33 cellular contexts compared by ENCODE assay signal in genomic region chr6:168122011-168122410, GRCh38. TPM values are rescaled to one million over a fixed set of nuclear protein-coding genes. Genes with fewer than 3 reads are reported as not detected.
DNase-seq lines count a peak whose midpoint lies in the region; ATAC-seq and TF ChIP-seq lines count a peak whose summit lies in the region.
"Had no signal": no experiment of that assay in that cellular context is flagged by ENCODE, and none has a peak within 500 bp of the region (broad histone marks: within the 10 kb centered on the region; RNA-seq: fewer than 3 reads in every experiment).

No MANE protein-coding gene starts in this region.

- no peak for TF ChIP-seq POLR2A in breast epithelium (IDR thresholded peaks at IDR 0.05)
- no peak for TF ChIP-seq POLR2A in upper lobe of left lung (IDR thresholded peaks at IDR 0.05)

- in situ Hi-C loops in mammary epithelial cell (cut with MboI; ENCODE audit: low sequenced_read_pairs in 2 of 2), result no loop called here

- no peak overlapping the region for H3K4me3 ChIP-seq in breast epithelium
- H3K4me3 ChIP-seq in mammary epithelial cell (replicated peaks in 1 of 3; ENCODE audit: insufficient read depth in 1 of 3, low read depth in 2 of 3, low read length in 3 of 3), result no peak overlapping the region
- no peak overlapping the region for H3K4me3 ChIP-seq in coronary artery
- no peak overlapping the region for H3K4me3 ChIP-seq in upper lobe of left lung
- H3K4me3 ChIP-seq: A549, adrenal gland, MG63 had no signal

- WGBS in mammary epithelial cell (ENCODE audit: low coverage, missing lambda C conversion rate), result 79% methylated on average over 11 of the region's 14 CpGs
- 85 to 94% methylated on average over 14 of the region's 14 CpGs for WGBS in upper lobe of left lung, 2 donors

- intact Hi-C loops in breast epithelium (cut with DNase I; ENCODE audit: low total_unique reads), result loop anchor here (5.0 kb wide), 1 partner anchor 210 kb away; no protein-coding TSS in a partner anchor
- intact Hi-C loops in mammary epithelial cell (cut with micrococcal nuclease), result no loop called here

- H3K27me3 ChIP-seq in breast epithelium (no peaks in the 10 kb centered on the region), mammary epithelial cell (ENCODE audit: insufficient read depth, low read length) (no peaks in the 10 kb centered on the region), upper lobe of left lung (no peaks in the 10 kb centered on the region)
- H3K27me3 ChIP-seq: adrenal gland, MG63 had no signal

- dilution Hi-C loops in mammary epithelial cell (cut with HindIII; ENCODE audit: low sequenced_read_pairs), result no loop called here

- no peak overlapping the region for H3K4me2 ChIP-seq in mammary epithelial cell (ENCODE audit: insufficient read depth, low read depth, low read length)
- H3K4me2 ChIP-seq: A549, KMS-11 had no signal

- H3K36me3 ChIP-seq in breast epithelium, result no peaks in the 10 kb centered on the region
- no peaks in the 10 kb centered on the region for H3K36me3 ChIP-seq in mammary epithelial cell (ENCODE audit: insufficient read depth, low read length)
- H3K36me3 ChIP-seq in upper lobe of left lung, result no peaks in the 10 kb centered on the region
- H3K36me3 ChIP-seq: adrenal gland, MG63, WERI-Rb-1 had no signal

- H3K79me2 ChIP-seq in mammary epithelial cell (ENCODE audit: insufficient read depth, low read length), result no peaks in the 10 kb centered on the region

- no peak for TF ChIP-seq EP300 in upper lobe of left lung (IDR thresholded peaks at IDR 0.05)

- peak; percentile 7 to 33 for DNase-seq in breast epithelium (ENCODE audit: low spot score in 2 of 2)
- no peak for DNase-seq in mammary epithelial cell
- peak; percentile 28 for DNase-seq in coronary artery (ENCODE audit: low spot score)
- DNase-seq in mesenteric fat pad (ENCODE audit: low spot score), result peak; percentile 79
- DNase-seq in upper lobe of left lung, result peak; percentile 17 to 63
- DNase-seq in KG1 (lab: John Stamatoyannopoulos, UW), result no peak
- DNase-seq: activated naive CD4-positive, alpha-beta T cell treated with anti-CD3 and anti-CD28 coated beads for 36 hours; Calu3; cerebellar nuclear complex; DMS79 treated with DMSO at 0.1 percent for 48 hours; GF-D8; hypothalamus; immature natural killer cell; mesendoderm; MG63; NCI-H1105 treated with DMSO at 0.1 percent for 48 hours; NCI-H1930; NCI-H2171 treated with DMSO at 0.1 percent for 48 hours; NCI-H510A; stimulated activated naive B cell treated with anti-CD40 and anti-IgM and Interleukin-4, amounts not matched to agents 10 μg/mL and 1 μg/mL and 100 μg/mL, for 72 hours; substantia nigra; T1000; WERI-Rb-1 had no signal

- CTCF ChIA-PET in mammary epithelial cell (lab: Charles Lee; ENCODE audit: low non-redundant PET), result no interaction called here

- H4K20me1 ChIP-seq in mammary epithelial cell (ENCODE audit: insufficient read depth, low read length), result no peaks in the 10 kb centered on the region

- H2AFZ ChIP-seq in mammary epithelial cell (ENCODE audit: low read depth, low read length), result no peak overlapping the region

- ATAC-seq in upper lobe of left lung (ENCODE audit: low FRiP score in 2 of 2), result no peak
- ATAC-seq in HG03565 (IDR thresholded peaks at IDR 0.05; ENCODE audit: unreplicated experiment), result no peak
- no peak for ATAC-seq in HG03196 (IDR thresholded peaks at IDR 0.05; ENCODE audit: unreplicated experiment)
- ATAC-seq: A549 had no signal

- H3K4me1 ChIP-seq in breast epithelium (no peaks in the 10 kb centered on the region), mammary epithelial cell (ENCODE audit: insufficient read depth, low read length) (no peaks in the 10 kb centered on the region), upper lobe of left lung (no peaks in the 10 kb centered on the region)
- H3K4me1 ChIP-seq: A549, adrenal gland had no signal

- H3K9ac ChIP-seq in mammary epithelial cell (ENCODE audit: insufficient read depth, low read length), result no peak overlapping the region
- H3K9ac ChIP-seq: KMS-11 had no signal

- BruUV-seq in mammary epithelial cell (replicated peaks; lab: Mats Ljungman, UMichigan), result no TSS peak

- H3K27ac ChIP-seq in breast epithelium (no peak overlapping the region), mammary epithelial cell (ENCODE audit: insufficient read depth, low read depth, low read length) (no peak overlapping the region), coronary artery (no peak overlapping the region), upper lobe of left lung (no peak overlapping the region)
- H3K27ac ChIP-seq: A549, adrenal gland, HL-60, KMS-11, RWPE1 had no signal

- no peaks in the 10 kb centered on the region for H3K9me3 ChIP-seq in breast epithelium
- H3K9me3 ChIP-seq in mammary epithelial cell (replicated peaks; ENCODE audit: insufficient read depth, low read length), result peaks cover 21% of the 10 kb centered on the region
- no peaks in the 10 kb centered on the region for H3K9me3 ChIP-seq in upper lobe of left lung
- H3K9me3 ChIP-seq: A549, adrenal gland, MG63 had no signal

- TF ChIP-seq CTCF in breast epithelium (IDR thresholded peaks at IDR 0.05) (no peak), mammary epithelial cell (conservative IDR thresholded peaks at IDR 0.05 in 1 of 2, IDR thresholded peaks at IDR 0.05 in 1 of 2; ENCODE audit: extremely low read depth in 1 of 2, insufficient read depth in 1 of 2, low read depth in 1 of 2, low read length in 2 of 2) (no peak), coronary artery (IDR thresholded peaks at IDR 0.05) (no peak), upper lobe of left lung (IDR thresholded peaks at IDR 0.05) (no peak)

RNA-seq across cellular contexts. Expression of gene FRMD1, which starts 43.0 kb away (rescaled TPM):
- total RNA-seq in breast epithelium (under 1 TPM; 0.29 to 0.96 (median 0.66) TPM), mammary epithelial cell (not detected), mesenteric fat pad (7.6 TPM), upper lobe of left lung (not detected)
- 0.01 TPM for polyA plus RNA-seq in mammary epithelial cell
- polyA minus RNA-seq in mammary epithelial cell, result not detected
- total RNA-seq: activated naive CD4-positive, alpha-beta T cell treated with anti-CD3 and anti-CD28 coated beads for 36 hours; Calu3; H1; myocyte; SK-MEL-5 had no signal
- polyA plus RNA-seq: A549, immature natural killer cell had no signal

Comparison
In these comparisons a context has a peak if more than half of its experiments do, and no peak if none do; other contexts are left out.
1. DNase-seq: peak in breast epithelium (2 of 2), coronary artery (single experiment), mesenteric fat pad (single experiment) and upper lobe of left lung (2 of 2); none in mammary epithelial cell (single experiment) and KG1 (single experiment).